ENCODE assay signal across 8 cellular contexts in genomic region chr2:3536682-3537632, GRCh38. TPM values are rescaled to one million over a fixed set of nuclear protein-coding genes. Genes with fewer than 3 reads are reported as not detected.
DNase-seq lines count a peak whose midpoint lies in the region; ATAC-seq, FAIRE-seq and TF ChIP-seq lines count a peak whose summit lies in the region.

No MANE protein-coding gene starts in this region.

- no peaks in the 10 kb centered on the region; the same call in 2 of the 3 replicates for H3K79me2 ChIP-seq in K562 (ENCODE audit: control insufficient read depth, insufficient read depth, low read length)

- peak overlapping the region; percentile 92 for H2AFZ ChIP-seq in K562 (ENCODE audit: low read depth, low read length)

- DNase-seq in Right ventricle myocardium superior = peak; percentile 60
- no peak for DNase-seq in Right ventricle myocardium inferior (ENCODE audit: missing footprints)
- DNase-seq in MV-4-11 (lab: John Stamatoyannopoulos, UW) = peak; percentile 58
- peak; percentile 75 to 83 (median 79) for DNase-seq in K562 (ENCODE audit: extremely low read depth in 1 of 4, low spot score in 3 of 4)
- DNase-seq in kidney glomerular epithelial cell (lab: John Stamatoyannopoulos, UW) = peak; percentile 50
- DNase-seq in NCI-H1092 treated with DMSO at 0.1 percent for 48 hours (lab: John Stamatoyannopoulos, UW) = no peak

- H3K9me1 ChIP-seq in K562 (ENCODE audit: control insufficient read depth, insufficient read depth, low read length) = no peaks in the 10 kb centered on the region

- peak in 1 of 2 experiments; percentile 51; a peak in 2 of 4 replicates for TF ChIP-seq RAD21 in K562 (CRISPR knock-in tag; conservative IDR thresholded peaks at IDR 0.05 in 1 of 2, IDR thresholded peaks at IDR 0.05 in 1 of 2)

- no peak for TF ChIP-seq POLR2A in K562 (conservative IDR thresholded peaks at IDR 0.05)

- intact Hi-C loops in Right ventricle myocardium superior (cut with DNase I) (no loop called here), Right ventricle myocardium inferior (cut with DNase I) (no loop called here), K562 (cut with micrococcal nuclease) (loop anchor here (1.0 to 5.0 kb wide), 2 partner anchors 35 to 115 kb away; no protein-coding TSS in a partner anchor)

- H3K4me2 ChIP-seq in K562 (ENCODE audit: insufficient read depth, low read length) = peak overlapping the region; percentile 81

- peak overlapping the region; percentile 86 for H3K27ac ChIP-seq in K562 (ENCODE audit: extremely low read depth, low read depth, low read length)
- peak overlapping the region; percentile 92 for H3K27ac ChIP-seq in subcutaneous abdominal adipose tissue (ENCODE audit: low read depth, low read length)

- peak overlapping the region; percentile 40 for H3K4me3 ChIP-seq in K562
- peak overlapping the region; percentile 47 to 74 (median 63) for H3K4me3 ChIP-seq in subcutaneous abdominal adipose tissue (ENCODE audit: low read depth in 1 of 5, low read length in 5 of 5)

- ATAC-seq in Right ventricle myocardium superior (ENCODE audit: poor library complexity) (peak; percentile 30), Right ventricle myocardium inferior (no peak), K562 (peak; percentile 93), HG03378 (IDR thresholded peaks at IDR 0.05; ENCODE audit: unreplicated experiment) (no peak)

- TF ChIP-seq EP300 in K562 (IDR thresholded peaks at IDR 0.05; ENCODE audit: low read length) = no peak

- POLR2A ChIA-PET in K562 (lab: Yijun Ruan, JAX) = interaction anchor here (2.3 kb wide), 1 partner anchor 13 kb away, joined by 8 read pairs; no protein-coding TSS in a partner anchor

- TF ChIP-seq CTCF in K562 (IDR thresholded peaks at IDR 0.05 in 2 of 3, conservative IDR thresholded peaks at IDR 0.05 in 1 of 3; ENCODE audit: insufficient read depth in 2 of 3, low read depth in 1 of 3, low read length in 3 of 3) = peak; percentile 69 to 77 (median 70)

- H3K36me3 ChIP-seq in K562 (ENCODE audit: control insufficient read depth, insufficient read depth, low read length) (peaks cover 29% of the 10 kb centered on the region; the same call in 2 of the 3 replicates), subcutaneous abdominal adipose tissue (ENCODE audit: control insufficient read depth in 5 of 5, insufficient read depth in 5 of 5, low read length in 5 of 5) (peaks cover 4 to 39% (median 24%) of the 10 kb centered on the region in 5 donors)

- no peak for FAIRE-seq in K562 (lab: Jason Lieb, UNC)

- no peaks in the 10 kb centered on the region for H3K27me3 ChIP-seq in K562 (ENCODE audit: control insufficient read depth in 2 of 2, insufficient read depth in 2 of 2, low read length in 2 of 2)
- no peaks in the 10 kb centered on the region for H3K27me3 ChIP-seq in subcutaneous abdominal adipose tissue (ENCODE audit: control insufficient read depth in 5 of 5, insufficient read depth in 4 of 5, low read length in 5 of 5)

- no peaks in the 10 kb centered on the region for H4K20me1 ChIP-seq in K562 (replicated peaks; ENCODE audit: control insufficient read depth, insufficient read depth, low read length)

- no TSS peak for BruUV-seq in K562 (replicated peaks; lab: Mats Ljungman, UMichigan)

- in situ Hi-C loops in K562 (cut with MboI) = no loop called here

- H3K9ac ChIP-seq in K562 (ENCODE audit: insufficient read depth in 1 of 2, low read depth in 2 of 2, low read length in 2 of 2) = peak overlapping the region; percentile 82 to 98
- H3K9ac ChIP-seq in subcutaneous abdominal adipose tissue (ENCODE audit: low read length in 5 of 5) = peak overlapping the region; percentile 66 to 84 (median 78)

- H3K9me3 ChIP-seq in K562 (replicated peaks; ENCODE audit: control insufficient read depth, insufficient read depth, low read depth, low read length) = peaks cover 6% of the 10 kb centered on the region; the same call in 1 of the 2 replicates
- no peaks in the 10 kb centered on the region for H3K9me3 ChIP-seq in subcutaneous abdominal adipose tissue (ENCODE audit: control insufficient read depth in 5 of 5, low read length in 5 of 5)

- peaks cover 9 to 18% of the 10 kb centered on the region in 2 experiments; a peak in 4 of 5 replicates for H3K4me1 ChIP-seq in K562 (replicated peaks in 1 of 2; ENCODE audit: control insufficient read depth in 2 of 2, insufficient read depth in 2 of 2, low read length in 2 of 2)
- H3K4me1 ChIP-seq in subcutaneous abdominal adipose tissue (ENCODE audit: control insufficient read depth in 5 of 5, insufficient read depth in 5 of 5, low read length in 5 of 5) = peaks cover 0 to 18% (median 16%) of the 10 kb centered on the region in 5 donors

- CTCF ChIA-PET in K562 (lab: Yijun Ruan, JAX; ENCODE audit: low intra/inter-chr PET ratio) = no interaction called here

- 50% methylated on average over 16 of the region's 16 CpGs for WGBS in K562 (ENCODE audit: insufficient coverage, low coverage, missing lambda C conversion rate)

RNA-seq across cellular contexts. Expression of gene ADI1, which starts 17.6 kb away (rescaled TPM):
- 141 TPM for total RNA-seq in Right ventricle myocardium superior
- total RNA-seq in Right ventricle myocardium inferior = 160 TPM
- 8.2 and 11.8 TPM in 2 replicates for total RNA-seq in K562 (2011; cell fraction: chromatin; rRNA removed; ENCODE audit: low replicate concordance)
- total RNA-seq in K562 (2011; cell fraction: nucleolus; rRNA removed) = 5.8 and 8.0 TPM in 2 replicates
- total RNA-seq in K562 (2011; cell fraction: nucleoplasm; rRNA removed) = 12.0 and 24.3 TPM in 2 replicates
- total RNA-seq in K562 (2014; rRNA removed) = 26.7 and 29.2 TPM in 2 replicates
- total RNA-seq in K562 (2014; rRNA removed; fragmentation: Illumina TruSeq; extraction: Trizol) = 25.7 and 27.1 TPM in 2 replicates
- total RNA-seq in K562 (2015; rRNA removed; fragmentation: Illumina TruSeq; extraction: Trizol) = 48.0 and 51.0 TPM in 2 replicates
- 31.6 and 34.7 TPM in 2 replicates for total RNA-seq in K562 (2021)
- polyA plus RNA-seq in K562 (2011; rRNA removed) = 17.6 and 23.6 TPM in 2 replicates
- 12.7 and 15.2 TPM in 2 replicates for polyA plus RNA-seq in K562 (2011; cell fraction: cytosol; rRNA removed)
- polyA plus RNA-seq in K562 (2011; cell fraction: nucleus; rRNA removed) = 11.6 and 15.2 TPM in 2 replicates
- polyA plus RNA-seq in K562 (2012) = 33.2 and 37.1 TPM in 2 replicates
- 31.4 and 33.7 TPM in 2 replicates for polyA plus RNA-seq in K562 (2014; fragmentation: Illumina TruSeq; extraction: Trizol)
- polyA plus RNA-seq in K562 (2014; fragmentation: Nextera tagmentation; extraction: Ambion mirVana) = 1 to 10 TPM; 6.1 to 6.6 TPM
- 20.6 and 21.6 TPM in 2 replicates for polyA plus RNA-seq in K562 (2014; rRNA removed)
- polyA minus RNA-seq in K562 (2011; rRNA and poly(A)+ RNA removed) = 18.8 and 22.8 TPM in 2 replicates
- polyA minus RNA-seq in K562 (2011; cell fraction: cytosol; rRNA and poly(A)+ RNA removed) = 12.2 and 12.5 TPM in 2 replicates
- polyA minus RNA-seq in K562 (2011; cell fraction: nucleus; rRNA and poly(A)+ RNA removed) = 4.2 and 7.2 TPM in 2 replicates

RNA-seq across cellular contexts. Expression of gene RNASEH1, which starts 21.2 kb away (rescaled TPM):
- total RNA-seq in Right ventricle myocardium superior (20.8 TPM), Right ventricle myocardium inferior (20.9 TPM), K562 (2014; rRNA removed) (46.5 and 46.8 TPM in 2 replicates), K562 (2014; rRNA removed; fragmentation: Illumina TruSeq; extraction: Trizol) (40.8 and 42.8 TPM in 2 replicates), K562 (2015; rRNA removed; fragmentation: Illumina TruSeq; extraction: Trizol) (47.1 and 47.5 TPM in 2 replicates), K562 (2021) (44.1 and 45.6 TPM in 2 replicates)
- total RNA-seq in K562 (2011; cell fraction: chromatin; rRNA removed; ENCODE audit: low replicate concordance) = 18.2 and 25.1 TPM in 2 replicates
- 21.2 and 21.8 TPM in 2 replicates for total RNA-seq in K562 (2011; cell fraction: nucleolus; rRNA removed)
- total RNA-seq in K562 (2011; cell fraction: nucleoplasm; rRNA removed) = 16.9 and 21.5 TPM in 2 replicates
- polyA plus RNA-seq in K562 (2011; rRNA removed) (21.7 and 25.7 TPM in 2 replicates), K562 (2014; fragmentation: Illumina TruSeq; extraction: Trizol) (34.7 and 35.3 TPM in 2 replicates), K562 (2014; fragmentation: Nextera tagmentation; extraction: Ambion mirVana) (10 to 100 TPM; 27.5 to 32.7 TPM), K562 (2014; rRNA removed) (46.8 and 47.9 TPM in 2 replicates)
- 13.4 and 16.5 TPM in 2 replicates for polyA plus RNA-seq in K562 (2011; cell fraction: cytosol; rRNA removed)
- 19.4 and 20.6 TPM in 2 replicates for polyA plus RNA-seq in K562 (2011; cell fraction: nucleus; rRNA removed)
- 19.1 and 35.8 TPM in 2 replicates for polyA plus RNA-seq in K562 (2012)
- polyA minus RNA-seq in K562 (2011; rRNA and poly(A)+ RNA removed) = 20.3 and 20.5 TPM in 2 replicates
- 14.8 and 18.3 TPM in 2 replicates for polyA minus RNA-seq in K562 (2011; cell fraction: cytosol; rRNA and poly(A)+ RNA removed)
- polyA minus RNA-seq in K562 (2011; cell fraction: nucleus; rRNA and poly(A)+ RNA removed) = 14.9 and 20.8 TPM in 2 replicates

RNA-seq across cellular contexts. Expression of gene RPS7, which starts 38.1 kb away (rescaled TPM):
- total RNA-seq in Right ventricle myocardium superior (570 TPM), Right ventricle myocardium inferior (657 TPM), K562 (2014; rRNA removed) (2,103 and 2,507 TPM in 2 replicates), K562 (2014; rRNA removed; fragmentation: Illumina TruSeq; extraction: Trizol) (3,088 and 3,235 TPM in 2 replicates), K562 (2015; rRNA removed; fragmentation: Illumina TruSeq; extraction: Trizol) (4,033 and 4,169 TPM in 2 replicates), K562 (2021) (2,201 and 2,441 TPM in 2 replicates)
- total RNA-seq in K562 (2011; cell fraction: chromatin; rRNA removed; ENCODE audit: low replicate concordance) = 147 and 178 TPM in 2 replicates
- total RNA-seq in K562 (2011; cell fraction: nucleolus; rRNA removed) = 248 and 275 TPM in 2 replicates
- total RNA-seq in K562 (2011; cell fraction: nucleoplasm; rRNA removed) = 393 and 713 TPM in 2 replicates
- polyA plus RNA-seq in K562 (2011; rRNA removed) (2,427 and 2,760 TPM in 2 replicates), K562 (2014; fragmentation: Illumina TruSeq; extraction: Trizol) (2,675 and 2,931 TPM in 2 replicates), K562 (2014; fragmentation: Nextera tagmentation; extraction: Ambion mirVana) (1,000 to 10,000 TPM; 2,718 to 3,051 TPM), K562 (2014; rRNA removed) (2,676 and 2,779 TPM in 2 replicates)
- 843 and 1,466 TPM in 2 replicates for polyA plus RNA-seq in K562 (2011; cell fraction: cytosol; rRNA removed)
- 522 and 963 TPM in 2 replicates for polyA plus RNA-seq in K562 (2011; cell fraction: nucleus; rRNA removed)
- polyA plus RNA-seq in K562 (2012) = 1,908 and 2,807 TPM in 2 replicates
- polyA minus RNA-seq in K562 (2011; rRNA and poly(A)+ RNA removed) = 462 and 473 TPM in 2 replicates
- 394 and 466 TPM in 2 replicates for polyA minus RNA-seq in K562 (2011; cell fraction: cytosol; rRNA and poly(A)+ RNA removed)
- 97.9 and 170 TPM in 2 replicates for polyA minus RNA-seq in K562 (2011; cell fraction: nucleus; rRNA and poly(A)+ RNA removed)

RNA-seq across cellular contexts. Expression of gene COLEC11, which starts 58.0 kb away (rescaled TPM):
- total RNA-seq in Right ventricle myocardium superior (2.9 TPM), Right ventricle myocardium inferior (1.9 TPM), K562 (2014; rRNA removed) (2.9 and 5.4 TPM in 2 replicates), K562 (2014; rRNA removed; fragmentation: Illumina TruSeq; extraction: Trizol) (0.67 and 0.98 TPM in 2 replicates), K562 (2015; rRNA removed; fragmentation: Illumina TruSeq; extraction: Trizol) (2.0 and 2.6 TPM in 2 replicates), K562 (2021) (2.9 and 4.3 TPM in 2 replicates)
- 2.0 and 3.4 TPM in 2 replicates for total RNA-seq in K562 (2011; cell fraction: chromatin; rRNA removed; ENCODE audit: low replicate concordance)
- 3.3 and 3.7 TPM in 2 replicates for total RNA-seq in K562 (2011; cell fraction: nucleolus; rRNA removed)
- 3.4 and 3.7 TPM in 2 replicates for total RNA-seq in K562 (2011; cell fraction: nucleoplasm; rRNA removed)
- polyA plus RNA-seq in K562 (2011; rRNA removed) (0.93 and 1.6 TPM in 2 replicates), K562 (2014; fragmentation: Illumina TruSeq; extraction: Trizol) (1.8 and 3.2 TPM in 2 replicates), K562 (2014; fragmentation: Nextera tagmentation; extraction: Ambion mirVana) (under 1 TPM; 0.32 to 0.73 TPM), K562 (2014; rRNA removed) (3.3 and 4.3 TPM in 2 replicates)
- 1.6 and 4.7 TPM in 2 replicates for polyA plus RNA-seq in K562 (2011; cell fraction: cytosol; rRNA removed)
- 0.69 and 1.5 TPM in 2 replicates for polyA plus RNA-seq in K562 (2011; cell fraction: nucleus; rRNA removed)
- 3.8 and 6.7 TPM in 2 replicates for polyA plus RNA-seq in K562 (2012)
- 0.63 and 1.2 TPM in 2 replicates for polyA minus RNA-seq in K562 (2011; rRNA and poly(A)+ RNA removed)
- not detected in 2 replicates for polyA minus RNA-seq in K562 (2011; cell fraction: cytosol; rRNA and poly(A)+ RNA removed)
- 0.54 and 0.78 TPM in 2 replicates for polyA minus RNA-seq in K562 (2011; cell fraction: nucleus; rRNA and poly(A)+ RNA removed)

Comparison
In these comparisons a context has a peak if more than half of its experiments do, and no peak if none do; other contexts are left out.
1. ATAC-seq: peak in Right ventricle myocardium superior (single experiment) and K562 (single experiment); none in Right ventricle myocardium inferior (single experiment) and HG03378 (single experiment).
2. DNase-seq: peak in Right ventricle myocardium superior (single experiment), MV-4-11 (single experiment), K562 (4 of 4) and kidney glomerular epithelial cell (single experiment); none in Right ventricle myocardium inferior (single experiment) and NCI-H1092 treated with DMSO at 0.1 percent for 48 hours (single experiment).